Comparison of ENCODE assay signal across 9 cellular contexts in the genomic region with DNA sequence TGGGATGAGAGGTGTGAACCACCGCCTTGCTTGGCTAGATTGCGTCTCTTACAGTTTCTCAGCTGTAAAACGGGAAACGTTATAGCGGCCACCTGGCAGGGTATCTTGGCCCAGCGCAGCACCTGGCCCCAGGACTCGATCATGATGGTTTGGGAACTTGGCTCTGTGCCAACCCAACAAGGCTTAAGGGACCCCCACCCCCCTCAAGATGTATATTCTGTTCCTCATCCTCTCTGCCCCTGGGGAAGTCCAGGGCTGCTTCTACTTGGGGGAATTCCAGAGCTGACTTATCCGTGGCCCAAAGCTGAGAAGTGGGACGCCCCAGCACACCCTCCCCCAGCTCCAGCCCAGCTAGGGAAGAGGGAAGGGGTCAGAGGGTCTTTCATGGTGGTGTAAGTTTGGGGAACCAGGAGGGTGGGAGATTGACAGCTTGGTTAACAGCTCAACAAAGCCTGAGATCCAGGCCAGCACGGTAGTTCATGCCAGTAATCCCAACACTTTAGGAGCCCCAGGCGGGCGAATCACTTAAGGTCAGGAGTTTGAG. TPM values are rescaled to one million over a fixed set of nuclear protein-coding genes. Genes with fewer than 3 reads are reported as not detected.
A peak's percentile ranks its signal among the peaks of the same experiment; 100 is the strongest.
DNase-seq lines count a peak whose midpoint lies in the region; ATAC-seq and TF ChIP-seq lines count a peak whose summit lies in the region.
"Had no signal": no experiment of that assay in that cellular context is flagged by ENCODE, and none has a peak within 500 bp of the region (broad histone marks: within the 10 kb centered on the region; RNA-seq: fewer than 3 reads in every experiment).

No MANE protein-coding gene starts in this region.

- ATAC-seq in T-cell (replicated peaks in 1 of 4): peak in 1 of 4 experiments; percentile 35

- peak overlapping the region; percentile 82 to 87 for H3K27ac Mint-ChIP-seq in T-cell

- H3K4me1 ChIP-seq in GM23248 (ENCODE audit: insufficient read depth) (no peaks in the 10 kb centered on the region), esophagus muscularis mucosa (peaks cover 32 to 56% (median 37%) of the 10 kb centered on the region in 4 donors)

- H3K9ac ChIP-seq in GM23248: peak overlapping the region; percentile 73

- intact Hi-C loops in esophagus muscularis mucosa (cut with DNase I): no loop called here

- H3K27me3 ChIP-seq in GM23248 (replicated peaks; ENCODE audit: insufficient read depth): no peaks in the 10 kb centered on the region
- peaks cover 0 to 39% (median 15%) of the 10 kb centered on the region in 4 donors for H3K27me3 ChIP-seq in esophagus muscularis mucosa

- no peaks in the 10 kb centered on the region for H3K9me2 ChIP-seq in GM23248 (ENCODE audit: insufficient read depth)

- H3K36me3 Mint-ChIP-seq in T-cell: peaks cover 7% of the 10 kb centered on the region

- POLR2A ChIA-PET in T-cell (lab: Charles Lee): interaction anchor here in 1 of 2 donors (0.5 to 1.3 kb wide), 3 partner anchors 9 to 156 kb away, joined by 3 to 9 read pairs (median 4); no protein-coding TSS in a partner anchor

- H3K9me3 Mint-ChIP-seq in T-cell: no peaks in the 10 kb centered on the region

- no peaks in the 10 kb centered on the region for H3K9me3 ChIP-seq in GM23248 (ENCODE audit: low read depth)
- no peaks in the 10 kb centered on the region for H3K9me3 ChIP-seq in esophagus muscularis mucosa

- peak overlapping the region; percentile 81 to 84 (median 81) for H3K4me3 Mint-ChIP-seq in T-cell

- no peak for TF ChIP-seq POLR2A in esophagus muscularis mucosa (IDR thresholded peaks at IDR 0.05; ENCODE audit: low read depth)

- in situ Hi-C loops in GM23248 (cut with MboI): loop anchor here (5.0 kb wide), 1 partner anchor 116 kb away; no protein-coding TSS in a partner anchor

- H3K79me2 ChIP-seq in GM23248 (ENCODE audit: insufficient read depth): no peaks in the 10 kb centered on the region

- no peaks in the 10 kb centered on the region for H3K27me3 Mint-ChIP-seq in T-cell

- H2AFZ ChIP-seq in GM23248: peak overlapping the region; percentile 5; the same call in 1 of the 2 replicates

- TF ChIP-seq CTCF in esophagus muscularis mucosa (IDR thresholded peaks at IDR 0.05): no peak
- no peak for TF ChIP-seq CTCF in retinal pigment epithelial cell (conservative IDR thresholded peaks at IDR 0.05; ENCODE audit: low read depth, low read length)

- no peak overlapping the region for H3K27ac ChIP-seq in GM23248
- H3K27ac ChIP-seq in esophagus muscularis mucosa (replicated peaks in 1 of 4): peak overlapping the region; percentile 68 to 88 (median 79)
- H3K27ac ChIP-seq: SK-N-MC had no signal

- WGBS in GM23248 (ENCODE audit: low coverage in 1 of 2, low lambda C conversion rate in 2 of 2, missing lambda C conversion rate in 2 of 2), 2 experiments: 39 to 41% methylated on average over 12 of the region's 12 CpGs
- 35% methylated on average over 5 of the region's 12 CpGs for WGBS in esophagus muscularis mucosa

- no peaks in the 10 kb centered on the region for H3F3A ChIP-seq in GM23248 (ENCODE audit: insufficient read depth)

- H3K4me2 ChIP-seq in GM23248 (ENCODE audit: unreplicated experiment): peak overlapping the region; percentile 69

- TF ChIP-seq EP300 in esophagus muscularis mucosa (IDR thresholded peaks at IDR 0.05): no peak

- H3K4me3 ChIP-seq in GM08714 (ENCODE audit: low read length) (peak overlapping the region; percentile 69), GM23248 (peak overlapping the region; percentile 58), esophagus muscularis mucosa (peak overlapping the region; percentile 46 to 59 (median 50)), retinal pigment epithelial cell (ENCODE audit: low read length) (peak overlapping the region; percentile 43)
- H3K4me3 ChIP-seq: SK-N-MC had no signal

- H3K4me1 Mint-ChIP-seq in T-cell: peaks cover 22 to 33% (median 27%) of the 10 kb centered on the region in 3 donors

- CTCF ChIA-PET in T-cell (lab: Charles Lee): interaction anchor here (0.5 to 4.7 kb wide), 19 partner anchors 8 to 535 kb away, joined by 3 to 75 read pairs (median 6); partner anchors contain the start of genes ICAM5 (in 1 of the 2), MRPL4 (in 1 of the 2), RAVER1 (in 1 of the 2) and TYK2 (in 1 of the 2)

- H3K36me3 ChIP-seq in GM23248 (ENCODE audit: low read depth) (no peaks in the 10 kb centered on the region), esophagus muscularis mucosa (peaks cover 0 to 16% (median 6%) of the 10 kb centered on the region in 4 donors)

- DNase-seq in GM23248 (peak; percentile 58), T-cell (peak in 10 of 34 experiments; percentile 29 to 60 (median 36)), esophagus muscularis mucosa (ENCODE audit: extremely low spot score) (no peak), retinal pigment epithelial cell (ENCODE audit: low read depth) (no peak), DMS79 (lab: John Stamatoyannopoulos, UW) (no peak), NCI-H524 (lab: John Stamatoyannopoulos, UW) (no peak), NCI-H1092 (lab: John Stamatoyannopoulos, UW) (no peak)

- no peaks in the 10 kb centered on the region for H4K20me1 ChIP-seq in GM23248 (ENCODE audit: insufficient read depth)

RNA-seq across cellular contexts. Expression of gene ICAM1, which starts 0.7 kb away (rescaled TPM):
- 21.6 and 22.3 TPM in 2 replicates for total RNA-seq in GM23248 (2014; rRNA removed; shearing (Covaris generic))
- polyA plus RNA-seq in GM23248 (2016; fragmentation: Nextera tagmentation; extraction: Ambion mirVana): 23.6 and 24.4 TPM in 2 replicates
- total RNA-seq in T-cell (10 to 100 TPM in 1 of 5 donors, 1 to 10 TPM in 4; 4.2 to 11.0 (median 5.9) TPM), esophagus muscularis mucosa (10 to 100 TPM; 15.8 to 63.5 (median 18.4) TPM)

RNA-seq across cellular contexts. Expression of gene ICAM4, which starts 15.1 kb away (rescaled TPM):
- total RNA-seq in GM23248 (2014; rRNA removed; shearing (Covaris generic)): 1.1 and 3.7 TPM in 2 replicates
- 0.44 and 1.3 TPM in 2 replicates for polyA plus RNA-seq in GM23248 (2016; fragmentation: Nextera tagmentation; extraction: Ambion mirVana)
- total RNA-seq in T-cell: under 1 TPM; 0.47 to 0.79 (median 0.53) TPM
- under 1 TPM in 3 of 4 donors, not detected in 1; 0.29 to 0.78 (median 0.66) TPM for total RNA-seq in esophagus muscularis mucosa

RNA-seq across cellular contexts. Expression of gene ICAM5, which starts 18.1 kb away (rescaled TPM):
- 45.4 and 48.7 TPM in 2 replicates for total RNA-seq in GM23248 (2014; rRNA removed; shearing (Covaris generic))
- 8.8 and 9.8 TPM in 2 replicates for polyA plus RNA-seq in GM23248 (2016; fragmentation: Nextera tagmentation; extraction: Ambion mirVana)
- 1 to 10 TPM in 1 of 5 donors, under 1 TPM in 4; 0.20 to 1.1 (median 0.59) TPM for total RNA-seq in T-cell
- total RNA-seq in esophagus muscularis mucosa: under 1 TPM; 0.23 to 0.45 (median 0.37) TPM

RNA-seq across cellular contexts. Expression of gene MRPL4, which starts 19.6 kb away (rescaled TPM):
- total RNA-seq in GM23248 (2014; rRNA removed; shearing (Covaris generic)): 101 and 103 TPM in 2 replicates
- polyA plus RNA-seq in GM23248 (2016; fragmentation: Nextera tagmentation; extraction: Ambion mirVana): 71.6 and 73.9 TPM in 2 replicates
- total RNA-seq in T-cell: 10 to 100 TPM; 32.9 to 56.6 (median 53.1) TPM
- 10 to 100 TPM; 39.9 to 78.0 (median 61.7) TPM for total RNA-seq in esophagus muscularis mucosa

RNA-seq across cellular contexts. Expression of gene ZGLP1, which starts 38.0 kb away (rescaled TPM):
- total RNA-seq in GM23248 (2014; rRNA removed; shearing (Covaris generic)): 1.8 and 2.5 TPM in 2 replicates
- 1.4 and 1.8 TPM in 2 replicates for polyA plus RNA-seq in GM23248 (2016; fragmentation: Nextera tagmentation; extraction: Ambion mirVana)
- 10 to 100 TPM in 2 of 5 donors, 1 to 10 TPM in 3; 3.9 to 11.8 (median 8.1) TPM for total RNA-seq in T-cell
- total RNA-seq in esophagus muscularis mucosa: 1 to 10 TPM in 3 of 4 donors, under 1 TPM in 1; 0.58 to 1.2 (median 1.2) TPM

Comparison
In these comparisons a context has a peak if more than half of its experiments do, and no peak if none do; other contexts are left out.
1. RNA of gene ICAM5, which starts 18.1 kb away (total RNA-seq): 45.4 to 48.7 TPM in GM23248; 0.20 to 1.1 TPM in T-cell and 0.23 to 0.45 TPM in esophagus muscularis mucosa; every median in the first group is over 10 times any median in the second.
2. Peak in every context shown above with its lines, with median percentiles within 50 percentile points of each other: H3K4me3 ChIP-seq.